In the genomic region with DNA sequence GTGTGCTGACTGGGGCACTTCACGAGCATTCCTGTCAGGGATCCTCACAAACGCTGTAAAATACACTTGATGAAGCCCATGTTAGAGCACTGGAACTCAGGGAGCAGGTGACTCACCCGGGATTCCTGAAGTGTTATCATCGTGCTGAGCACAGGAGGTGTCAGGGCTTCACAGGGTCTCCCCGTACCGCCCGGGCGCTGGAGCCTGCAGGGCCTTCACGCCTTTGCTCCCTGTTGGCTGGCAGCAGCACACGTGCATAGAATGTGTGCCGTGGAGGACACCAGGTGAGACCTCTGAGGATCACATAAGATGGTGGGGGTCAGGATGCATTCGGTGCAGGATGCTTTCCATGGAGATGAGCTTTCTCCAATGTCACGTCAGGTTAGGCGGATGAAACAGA, we compare ENCODE assay signal across 21 cellular contexts.
"Had no signal": no experiment of that assay in that cellular context is flagged by ENCODE, and none has a peak within 500 bp of the region (broad histone marks: within the 10 kb centered on the region; RNA-seq: fewer than 3 reads in every experiment).

No MANE protein-coding gene starts in this region.

- H3K27ac Mint-ChIP-seq: immature natural killer cell; nephron; stimulated activated naive CD8-positive, alpha-beta T cell treated with anti-CD3 and anti-CD28 coated beads, Interleukin-15, amount 100 ng/mL, for 72 hours had no signal

- DNase-seq: dorsolateral prefrontal cortex; effector CD4-positive, alpha-beta T cell; hypothalamus; immature natural killer cell; left lung; mesenchymal stem cell; midbrain; naive thymus-derived CD4-positive, alpha-beta T cell; occipital lobe; pancreas; right lobe of liver; small intestine; stimulated activated CD4-positive, alpha-beta T cell treated with anti-CD3 and anti-CD28 coated beads, Interleukin-15, amount 100 ng/mL, for 24 hours; stimulated activated CD4-positive, alpha-beta T cell treated with anti-CD3 and anti-CD28 coated beads, Interleukin-2, amount 100 ng/mL, for 48 hours; stimulated activated CD8-positive, alpha-beta memory T cell treated with anti-CD3 and anti-CD28 coated beads, Interleukin-4, amount 100 ng/mL, for 48 hours; stimulated activated naive CD4-positive, alpha-beta T cell; stimulated activated naive CD8-positive, alpha-beta T cell treated with anti-CD3 and anti-CD28 coated beads, Interleukin-15, amount 100 ng/mL, for 72 hours; transverse colon; upper lobe of right lung; uterus had no signal

- H3K4me1 Mint-ChIP-seq: nephron had no signal

- H3K9me3 Mint-ChIP-seq: immature natural killer cell; nephron; stimulated activated naive CD8-positive, alpha-beta T cell treated with anti-CD3 and anti-CD28 coated beads, Interleukin-15, amount 100 ng/mL, for 72 hours had no signal

- H3K4me3 Mint-ChIP-seq: immature natural killer cell; naive thymus-derived CD4-positive, alpha-beta T cell; nephron; stimulated activated naive CD8-positive, alpha-beta T cell treated with anti-CD3 and anti-CD28 coated beads, Interleukin-15, amount 100 ng/mL, for 72 hours had no signal

- ATAC-seq: left lung; naive thymus-derived CD4-positive, alpha-beta T cell; pancreas; stimulated activated naive CD8-positive, alpha-beta T cell treated with anti-CD3 and anti-CD28 coated beads, Interleukin-15, amount 100 ng/mL, for 72 hours had no signal
